In genomic region chr11:87114093-87114492, GRCh38 we compare ENCODE assay signal across 19 cellular contexts.
DNase-seq lines count a peak whose midpoint lies in the region; ATAC-seq, FAIRE-seq and TF ChIP-seq lines count a peak whose summit lies in the region.
"Had no signal": no experiment of that assay in that cellular context is flagged by ENCODE, and none has a peak within 500 bp of the region (broad histone marks: within the 10 kb centered on the region; RNA-seq: fewer than 3 reads in every experiment).

No MANE protein-coding gene starts in this region.

- FAIRE-seq in kidney (lab: Jason Lieb, UNC): peak; percentile 79
- FAIRE-seq: GM18507, GM19239, HTR-8/SVneo had no signal

- TF ChIP-seq CTCF in dorsolateral prefrontal cortex (IDR thresholded peaks at IDR 0.05 in 54 of 56, conservative IDR thresholded peaks at IDR 0.05 in 2 of 56; ENCODE audit: low read depth in 1 of 56, partially characterized antibody in 56 of 56) (no peak), kidney (IDR thresholded peaks at IDR 0.05; ENCODE audit: borderline replicate concordance, extremely low read depth, insufficient read depth) (no peak), OCI-LY7 (conservative IDR thresholded peaks at IDR 0.05; ENCODE audit: low read length) (no peak)

- DNase-seq in adipocyte (ENCODE audit: low read depth) (peak; percentile 49), dorsolateral prefrontal cortex (no peak), kidney (no peak), OCI-LY7 (ENCODE audit: low spot score) (no peak), NCI-H69 (lab: John Stamatoyannopoulos, UW) (no peak)
- DNase-seq in naive thymus-derived CD8-positive, alpha-beta T cell: no peak
- DNase-seq: CD8-positive, alpha-beta memory T cell; EL; MV-4-11; NCI-H1436; NCI-H2081; NCI-H524 treated with DMSO at 0.1 percent for 48 hours; NK-92 treated with Interleukin-12 subunit alpha and Interleukin-12 subunit beta, amount 100 ng/mL, for 24 hours had no signal

- H3K36me3 ChIP-seq in adipocyte (ENCODE audit: control insufficient read depth, insufficient read depth, low read length, severe bottlenecking) (peaks cover 12% of the 10 kb centered on the region), kidney (ENCODE audit: control insufficient read depth in 1 of 2, insufficient read depth in 2 of 2, low read length in 2 of 2) (no peaks in the 10 kb centered on the region), OCI-LY7 (ENCODE audit: insufficient read depth, low read length) (no peaks in the 10 kb centered on the region)
- H3K36me3 ChIP-seq: BLaER1 had no signal

- intact Hi-C loops in dorsolateral prefrontal cortex (cut with DNase I) (no loop called here), kidney (cut with DNase I) (no loop called here), OCI-LY7 (cut with micrococcal nuclease; ENCODE audit: unreplicated experiment) (no loop called here)

- H3K4me2 ChIP-seq in OCI-LY7 (ENCODE audit: low read length): no peak overlapping the region
- H3K4me2 ChIP-seq: BLaER1, PC-9 had no signal

- CTCF ChIA-PET in OCI-LY7 (lab: Charles Lee; ENCODE audit: unreplicated experiment): no interaction called here

- H3K27me3 ChIP-seq in adipocyte (replicated peaks; ENCODE audit: control insufficient read depth, insufficient read depth, low read length) (no peaks in the 10 kb centered on the region), dorsolateral prefrontal cortex (no peaks in the 10 kb centered on the region)
- H3K27me3 ChIP-seq: BLaER1 had no signal

- H3K9me3 Mint-ChIP-seq in naive thymus-derived CD8-positive, alpha-beta T cell: peaks cover 0 to 3% (median 0%) of the 10 kb centered on the region in 9 donors
- H3K9me3 Mint-ChIP-seq: CD8-positive, alpha-beta memory T cell had no signal

- H2AFZ ChIP-seq in OCI-LY7 (ENCODE audit: low read length): no peak overlapping the region
- H2AFZ ChIP-seq: PC-9 had no signal

- H3K4me3 ChIP-seq in adipocyte (ENCODE audit: low read length) (peak overlapping the region; percentile 64), dorsolateral prefrontal cortex (no peak overlapping the region), kidney (ENCODE audit: low read length in 2 of 2) (no peak overlapping the region), OCI-LY7 (ENCODE audit: low read depth, low read length, poor library complexity, severe bottlenecking) (no peak overlapping the region)
- H3K4me3 ChIP-seq: BLaER1, PC-9 had no signal

- no peak overlapping the region for H3K4me3 Mint-ChIP-seq in naive thymus-derived CD8-positive, alpha-beta T cell
- H3K4me3 Mint-ChIP-seq: CD8-positive, alpha-beta memory T cell had no signal

- no peak for ATAC-seq in naive thymus-derived CD8-positive, alpha-beta T cell
- ATAC-seq in GM18867 (IDR thresholded peaks at IDR 0.05; ENCODE audit: unreplicated experiment): no peak

- no peaks in the 10 kb centered on the region for H3K9me2 ChIP-seq in OCI-LY7 (ENCODE audit: insufficient read depth, low read length)

- POLR2A ChIA-PET in naive thymus-derived CD8-positive, alpha-beta T cell (lab: Charles Lee): no interaction called here
- POLR2A ChIA-PET in OCI-LY7 (lab: Charles Lee): interaction anchor here (0.6 to 1.4 kb wide), 7 partner anchors 12 to 128 kb away, joined by 3 to 4 read pairs (median 3); no protein-coding TSS in a partner anchor

- peaks cover 0 to 17% (median 2%) of the 10 kb centered on the region in 3 donors for H3K36me3 Mint-ChIP-seq in naive thymus-derived CD8-positive, alpha-beta T cell

- no peaks in the 10 kb centered on the region for H3K79me2 ChIP-seq in OCI-LY7 (ENCODE audit: insufficient read depth, low read depth, low read length)

- H3K27ac Mint-ChIP-seq in naive thymus-derived CD8-positive, alpha-beta T cell: no peak overlapping the region

- peaks cover 4 to 14% (median 9%) of the 10 kb centered on the region in 4 donors for H3K4me1 Mint-ChIP-seq in naive thymus-derived CD8-positive, alpha-beta T cell

- peaks cover 16% of the 10 kb centered on the region for H3K4me1 ChIP-seq in adipocyte (ENCODE audit: control insufficient read depth, insufficient read depth, low read length)
- no peaks in the 10 kb centered on the region for H3K4me1 ChIP-seq in kidney (ENCODE audit: control insufficient read depth in 1 of 2, insufficient read depth in 1 of 2, low read depth in 1 of 2, low read length in 2 of 2)
- no peaks in the 10 kb centered on the region for H3K4me1 ChIP-seq in OCI-LY7 (ENCODE audit: insufficient read depth, low read length, poor library complexity, severe bottlenecking)
- H3K4me1 ChIP-seq: BLaER1 had no signal

- H3K9me3 ChIP-seq in adipocyte (ENCODE audit: control insufficient read depth, low read length) (no peaks in the 10 kb centered on the region), kidney (ENCODE audit: control insufficient read depth in 1 of 2, low read length in 2 of 2) (no peaks in the 10 kb centered on the region), OCI-LY7 (ENCODE audit: low read length) (no peaks in the 10 kb centered on the region)
- H3K9me3 ChIP-seq: BLaER1 had no signal

- H3K27ac ChIP-seq in dorsolateral prefrontal cortex (peak overlapping the region in 30 of 59 donors; percentile 0 to 72 (median 34)), kidney (ENCODE audit: low read depth in 2 of 2, low read length in 2 of 2) (no peak overlapping the region), OCI-LY7 (ENCODE audit: low read depth, low read length, poor library complexity, severe bottlenecking) (no peak overlapping the region)
- H3K27ac ChIP-seq: BLaER1, PC-9 had no signal

- BruUV-seq in OCI-LY7 (replicated peaks; lab: Mats Ljungman, UMichigan): no TSS peak

- H4K20me1 ChIP-seq in OCI-LY7 (ENCODE audit: insufficient read depth, low read length): no peaks in the 10 kb centered on the region

- H3K27me3 Mint-ChIP-seq in naive thymus-derived CD8-positive, alpha-beta T cell: no peaks in the 10 kb centered on the region
- H3K27me3 Mint-ChIP-seq: CD8-positive, alpha-beta memory T cell had no signal

- H3K9ac ChIP-seq in adipocyte (ENCODE audit: low read length): no peak overlapping the region
- H3K9ac ChIP-seq in kidney (ENCODE audit: low read length in 2 of 2): no peak overlapping the region
- H3K9ac ChIP-seq: BLaER1 had no signal

Comparison
In these comparisons a context has a peak if more than half of its experiments do, and no peak if none do; other contexts are left out.
1. H3K27ac ChIP-seq: peak in dorsolateral prefrontal cortex (30 of 59); none in kidney (0 of 2) and OCI-LY7 (single experiment).